In the genomic region with DNA sequence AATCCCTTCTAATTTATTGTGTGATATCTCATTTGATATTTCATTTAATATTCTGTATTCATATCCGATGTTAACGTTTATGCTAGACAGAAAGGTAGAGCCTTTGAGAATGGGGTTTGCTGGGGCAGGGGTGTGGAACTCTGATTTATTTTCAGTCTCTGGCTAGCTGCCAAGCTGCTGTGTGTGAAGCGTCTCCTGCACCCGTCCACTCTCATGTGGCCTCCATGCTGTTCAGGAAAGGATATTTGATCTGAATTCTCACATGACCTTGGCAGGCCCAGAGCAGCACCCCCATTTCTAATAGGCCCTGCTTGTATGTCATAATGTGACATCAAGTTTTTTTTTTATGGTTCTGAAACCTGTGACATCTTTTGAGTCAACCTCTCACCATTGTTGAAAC, we compare ENCODE assay signal across 14 cellular contexts. TPM values are rescaled to one million over a fixed set of nuclear protein-coding genes. Genes with fewer than 3 reads are reported as not detected.
DNase-seq lines count a peak whose midpoint lies in the region; ATAC-seq, FAIRE-seq and TF ChIP-seq lines count a peak whose summit lies in the region.
"Had no signal": no experiment of that assay in that cellular context is flagged by ENCODE, and none has a peak within 500 bp of the region (broad histone marks: within the 10 kb centered on the region; RNA-seq: fewer than 3 reads in every experiment).

No MANE protein-coding gene starts in this region.

- peak; percentile 24 for DNase-seq in AG10803 (ENCODE audit: low read depth)
- no peak for DNase-seq in astrocyte of the cerebellum (ENCODE audit: low read depth)
- DNase-seq in left cardiac atrium, result peak; percentile 47
- DNase-seq in prostate gland (ENCODE audit: low spot score), result peak; percentile 49
- no peak for DNase-seq in NCI-H146 treated with DMSO at 0.1 percent for 48 hours (lab: John Stamatoyannopoulos, UW; ENCODE audit: unreplicated experiment)
- no peak for DNase-seq in DMS53 treated with DMSO at 0.1 percent for 48 hours (lab: John Stamatoyannopoulos, UW; ENCODE audit: unreplicated experiment)
- DNase-seq in MV-4-11 (lab: John Stamatoyannopoulos, UW), result no peak
- no peak for DNase-seq in GM12892 (ENCODE audit: insufficient read length)
- DNase-seq: C1 segment of cervical spinal cord, cerebellar nuclear complex, MM.1S, NCI-H526 had no signal

- peak in 1 of 2 donors; percentile 7 for ATAC-seq in left cardiac atrium

- peak overlapping the region; percentile 92 for H3K4me3 ChIP-seq in AG10803 (ENCODE audit: low read length)
- peak overlapping the region; percentile 59 for H3K4me3 ChIP-seq in astrocyte of the cerebellum (ENCODE audit: low read depth, low read length)
- H3K4me3 ChIP-seq in prostate gland, result peak overlapping the region; percentile 67 to 75

- no peak for FAIRE-seq in GM12892 (lab: Jason Lieb, UNC)
- FAIRE-seq: GM18507 had no signal

- no peak for TF ChIP-seq POLR2A in prostate gland (IDR thresholded peaks at IDR 0.05)
- TF ChIP-seq POLR2A in GM12892 (IDR thresholded peaks at IDR 0.05; ENCODE audit: low read depth, low read length), result no peak

- H3K4me1 ChIP-seq in prostate gland (replicated peaks), result peaks cover 5% of the 10 kb centered on the region

- H3K27ac ChIP-seq in prostate gland, result peak overlapping the region; percentile 98
- H3K27ac ChIP-seq: HL-60 had no signal

- H3K36me3 ChIP-seq in prostate gland, result no peaks in the 10 kb centered on the region

- H3K9me3 ChIP-seq in prostate gland, result no peaks in the 10 kb centered on the region

- no peaks in the 10 kb centered on the region for H3K27me3 ChIP-seq in prostate gland (replicated peaks; ENCODE audit: insufficient read depth)

- intact Hi-C loops in left cardiac atrium (cut with DNase I), result no loop called here
- intact Hi-C loops in prostate gland (cut with DNase I), result no loop called here

- WGBS in prostate gland, result 53% methylated on average over 4 of the region's 4 CpGs

- TF ChIP-seq CTCF in AG10803 (conservative IDR thresholded peaks at IDR 0.05; ENCODE audit: low read length) (no peak), astrocyte of the cerebellum (IDR thresholded peaks at IDR 0.05; ENCODE audit: low read depth, low read length, missing control alignments) (no peak), prostate gland (IDR thresholded peaks at IDR 0.05) (no peak)

- in situ Hi-C loops in astrocyte of the cerebellum (cut with HindIII; ENCODE audit: low sequenced_read_pairs), result no loop called here

RNA-seq across cellular contexts. Expression of gene IL1R1, which starts 1.6 kb away (rescaled TPM):
- total RNA-seq in left cardiac atrium (100 to 1,000 TPM in 1 of 2 donors, 10 to 100 TPM in 1; 60.8 to 124 TPM), prostate gland (100 to 1,000 TPM; 112 to 289 TPM)
- 0.40 TPM for polyA plus RNA-seq in GM12892 (2012; ENCODE audit: missing spikeins)

RNA-seq across cellular contexts. Expression of gene IL1RL2, which starts 42.7 kb away (rescaled TPM):
- total RNA-seq in left cardiac atrium (1 to 10 TPM in 1 of 2 donors, under 1 TPM in 1; 0.15 to 1.4 TPM), prostate gland (1 to 10 TPM; 1.4 to 3.8 TPM)
- polyA plus RNA-seq in GM12892 (2012; ENCODE audit: missing spikeins), result not detected

Comparison
In these comparisons a context has a peak if more than half of its experiments do, and no peak if none do; other contexts are left out.
1. DNase-seq: peak in AG10803 (single experiment), left cardiac atrium (single experiment) and prostate gland (single experiment); none in astrocyte of the cerebellum (single experiment), NCI-H146 treated with DMSO at 0.1 percent for 48 hours (single experiment), DMS53 treated with DMSO at 0.1 percent for 48 hours (single experiment), MV-4-11 (single experiment) and GM12892 (single experiment).
2. Peak in every context shown above with its lines, with median percentiles within 50 percentile points of each other: H3K4me3 ChIP-seq.